Comparison of ENCODE assay signal across 19 cellular contexts in the genomic region with DNA sequence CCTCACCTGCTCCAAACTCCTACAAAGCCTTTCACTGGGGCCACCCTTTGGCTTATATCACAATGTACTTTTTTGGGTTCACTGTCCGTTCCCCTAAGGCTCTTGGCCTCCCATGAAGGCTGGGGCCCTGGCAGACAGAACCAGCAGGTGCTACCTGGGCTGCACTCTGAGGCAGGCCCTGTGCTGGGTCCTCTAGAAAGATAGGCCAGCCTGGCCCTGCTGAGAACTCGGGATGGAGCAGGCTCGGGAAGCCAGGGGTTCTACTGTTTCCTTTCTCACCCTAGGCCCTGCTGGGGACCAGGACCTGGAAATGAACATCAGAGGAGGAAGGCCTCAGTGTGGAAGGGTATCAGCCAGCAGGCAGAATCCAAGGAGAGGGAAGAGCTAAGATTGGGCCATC.
A peak's percentile ranks its signal among the peaks of the same experiment; 100 is the strongest.
DNase-seq lines count a peak whose midpoint lies in the region; ATAC-seq and TF ChIP-seq lines count a peak whose summit lies in the region.
"Had no signal": no experiment of that assay in that cellular context is flagged by ENCODE, and none has a peak within 500 bp of the region (broad histone marks: within the 10 kb centered on the region; RNA-seq: fewer than 3 reads in every experiment).

No MANE protein-coding gene starts in this region.

- H3K9me3 Mint-ChIP-seq in dendritic cell treated with granulocyte-macrophage colony-stimulating factor and Interleukin-4, amounts not matched to agents 40 ng/mL and 50 ng/mL, for 4 days = no peaks in the 10 kb centered on the region
- no peaks in the 10 kb centered on the region for H3K9me3 Mint-ChIP-seq in activated CD8-positive, alpha-beta T cell treated with anti-CD3 and anti-CD28 coated beads, Interleukin-2, amount 10 ng/mL, durations not matched to agents 7 days and 5 days (ENCODE audit: insufficient read depth)
- H3K9me3 Mint-ChIP-seq: CD14-positive monocyte, GM23338 had no signal

- no peak overlapping the region for H4K8ac ChIP-seq in neuronal stem cell (ENCODE audit: low read depth, low read length)

- H3K4me3 ChIP-seq in neuronal stem cell (ENCODE audit: low read length in 2 of 2) (no peak overlapping the region), vagina (no peak overlapping the region)
- H3K4me3 ChIP-seq: GM23338, K562 had no signal

- DNase-seq in Right ventricle myocardium superior (peak; percentile 20), left ventricle myocardium superior (no peak), neuronal stem cell (ENCODE audit: low spot score) (no peak), vagina (ENCODE audit: extremely low spot score in 2 of 2) (no peak), SIG-M5 (lab: John Stamatoyannopoulos, UW) (no peak), A172 (ENCODE audit: low spot score) (no peak)
- no peak for DNase-seq in activated CD8-positive, alpha-beta T cell treated with anti-CD3 and anti-CD28 coated beads, Interleukin-2, amount 10 ng/mL, durations not matched to agents 7 days and 5 days
- DNase-seq: DMS 273 treated with DMSO at 0.1 percent for 48 hours, GF-D8, NCI-H1417 treated with DMSO at 0.1 percent for 48 hours, NCI-H1930, NCI-H446 treated with DMSO at 0.1 percent for 48 hours, NCI-H748 treated with DMSO at 0.1 percent for 48 hours, SHP77 had no signal

- H3K4ac ChIP-seq in neuronal stem cell (ENCODE audit: low read length) = no peak overlapping the region

- no peaks in the 10 kb centered on the region for H3K36me3 ChIP-seq in neuronal stem cell (replicated peaks in 1 of 2; ENCODE audit: control insufficient read depth in 2 of 2, insufficient read depth in 2 of 2, low read length in 2 of 2)
- no peaks in the 10 kb centered on the region for H3K36me3 ChIP-seq in vagina

- H3K27me3 Mint-ChIP-seq in dendritic cell treated with granulocyte-macrophage colony-stimulating factor and Interleukin-4, amounts not matched to agents 40 ng/mL and 50 ng/mL, for 4 days = peaks cover 13% of the 10 kb centered on the region
- H3K27me3 Mint-ChIP-seq in activated CD8-positive, alpha-beta T cell treated with anti-CD3 and anti-CD28 coated beads, Interleukin-2, amount 10 ng/mL, durations not matched to agents 7 days and 5 days (ENCODE audit: low read depth) = no peaks in the 10 kb centered on the region

- no peak overlapping the region for H2BK120ac ChIP-seq in neuronal stem cell (ENCODE audit: low read depth, low read length)

- H2AK5ac ChIP-seq in neuronal stem cell (ENCODE audit: low read depth, low read length) = peak overlapping the region; percentile 38

- H3K4me1 ChIP-seq in neuronal stem cell (ENCODE audit: control insufficient read depth in 2 of 2, insufficient read depth in 1 of 2, low read depth in 1 of 2, low read length in 2 of 2) (peaks cover 19 to 34% of the 10 kb centered on the region in 2 donors), vagina (peaks cover 69% of the 10 kb centered on the region)

- no CpG with 5 or more reads among the region's 3 CpGs for WGBS in neuronal stem cell (ENCODE audit: extremely low coverage in 2 of 2, insufficient read length in 2 of 2, insufficient replicate concordance in 1 of 2), 2 donors

- ATAC-seq in Right ventricle myocardium superior (ENCODE audit: poor library complexity) = no peak
- ATAC-seq in left ventricle myocardium superior = no peak
- ATAC-seq in activated CD8-positive, alpha-beta T cell treated with anti-CD3 and anti-CD28 coated beads, Interleukin-2, amount 10 ng/mL, durations not matched to agents 7 days and 5 days = no peak
- ATAC-seq: GM23338, HCT116, K562 had no signal

- H3K27ac ChIP-seq in neuronal stem cell (replicated peaks; ENCODE audit: low read length) = no peak overlapping the region
- H3K27ac ChIP-seq in vagina = peak overlapping the region; percentile 79

- peaks cover 0 to 3% of the 10 kb centered on the region in 2 donors for H3K9me3 ChIP-seq in neuronal stem cell (replicated peaks in 1 of 2; ENCODE audit: control insufficient read depth in 2 of 2, insufficient read depth in 1 of 2, low read depth in 1 of 2, low read length in 2 of 2)
- no peaks in the 10 kb centered on the region for H3K9me3 ChIP-seq in vagina

- POLR2A ChIA-PET in activated CD8-positive, alpha-beta T cell treated with anti-CD3 and anti-CD28 coated beads, Interleukin-2, amount 10 ng/mL, durations not matched to agents 7 days and 5 days (lab: Charles Lee) = no interaction called here

- no peak overlapping the region for H3K4me3 Mint-ChIP-seq in dendritic cell treated with granulocyte-macrophage colony-stimulating factor and Interleukin-4, amounts not matched to agents 40 ng/mL and 50 ng/mL, for 4 days
- no peak overlapping the region for H3K4me3 Mint-ChIP-seq in activated CD8-positive, alpha-beta T cell treated with anti-CD3 and anti-CD28 coated beads, Interleukin-2, amount 10 ng/mL, durations not matched to agents 7 days and 5 days
- H3K4me3 Mint-ChIP-seq: GM23338 had no signal

- peaks cover 50% of the 10 kb centered on the region for H3K4me1 Mint-ChIP-seq in dendritic cell treated with granulocyte-macrophage colony-stimulating factor and Interleukin-4, amounts not matched to agents 40 ng/mL and 50 ng/mL, for 4 days (ENCODE audit: low read depth)
- peaks cover 17% of the 10 kb centered on the region for H3K4me1 Mint-ChIP-seq in activated CD8-positive, alpha-beta T cell treated with anti-CD3 and anti-CD28 coated beads, Interleukin-2, amount 10 ng/mL, durations not matched to agents 7 days and 5 days (ENCODE audit: low read depth)

- H3K36me3 Mint-ChIP-seq in dendritic cell treated with granulocyte-macrophage colony-stimulating factor and Interleukin-4, amounts not matched to agents 40 ng/mL and 50 ng/mL, for 4 days (ENCODE audit: low read depth) = no peaks in the 10 kb centered on the region
- no peaks in the 10 kb centered on the region for H3K36me3 Mint-ChIP-seq in activated CD8-positive, alpha-beta T cell treated with anti-CD3 and anti-CD28 coated beads, Interleukin-2, amount 10 ng/mL, durations not matched to agents 7 days and 5 days (ENCODE audit: low read depth)

- intact Hi-C loops in Right ventricle myocardium superior (cut with DNase I) = no loop called here
- intact Hi-C loops in left ventricle myocardium superior (cut with micrococcal nuclease) = no loop called here
- intact Hi-C loops in dendritic cell treated with granulocyte-macrophage colony-stimulating factor and Interleukin-4, amounts not matched to agents 40 ng/mL and 50 ng/mL, for 4 days (cut with micrococcal nuclease) = no loop called here
- intact Hi-C loops in vagina (cut with DNase I) = no loop called here

- no peaks in the 10 kb centered on the region for H3K79me1 ChIP-seq in neuronal stem cell (ENCODE audit: low read depth, low read length)

- TF ChIP-seq CTCF in vagina (IDR thresholded peaks at IDR 0.05) = no peak

- H2BK15ac ChIP-seq in neuronal stem cell (ENCODE audit: low read length) = peak overlapping the region; percentile 26

- no peak overlapping the region for H2BK5ac ChIP-seq in neuronal stem cell (ENCODE audit: low read length)

- H4K91ac ChIP-seq in neuronal stem cell (ENCODE audit: low read depth, low read length, poor library complexity) = peak overlapping the region; percentile 40

- no peak overlapping the region for H2BK12ac ChIP-seq in neuronal stem cell (ENCODE audit: low read length)

- no peak overlapping the region for H2AFZ ChIP-seq in neuronal stem cell (ENCODE audit: low read length)
- H2AFZ ChIP-seq: GM23338 had no signal

- H3K23ac ChIP-seq in neuronal stem cell (ENCODE audit: low read depth, low read length, poor library complexity) = no peak overlapping the region

- peak overlapping the region; percentile 26 for H3K27ac Mint-ChIP-seq in dendritic cell treated with granulocyte-macrophage colony-stimulating factor and Interleukin-4, amounts not matched to agents 40 ng/mL and 50 ng/mL, for 4 days
- no peak overlapping the region for H3K27ac Mint-ChIP-seq in activated CD8-positive, alpha-beta T cell treated with anti-CD3 and anti-CD28 coated beads, Interleukin-2, amount 10 ng/mL, durations not matched to agents 7 days and 5 days
- H3K27ac Mint-ChIP-seq: GM23338 had no signal

- no peak overlapping the region for H3K14ac ChIP-seq in neuronal stem cell (ENCODE audit: low read length)

- H3K9ac ChIP-seq in neuronal stem cell (ENCODE audit: low read depth, low read length, poor library complexity) = no peak overlapping the region

- H3K27me3 ChIP-seq in neuronal stem cell (ENCODE audit: control insufficient read depth in 3 of 3, insufficient read depth in 3 of 3, low read depth in 1 of 3, low read length in 3 of 3) (peaks cover 0 to 26% (median 0%) of the 10 kb centered on the region in 3 experiments), vagina (no peaks in the 10 kb centered on the region)

- no peak overlapping the region for H3K4me2 ChIP-seq in neuronal stem cell (ENCODE audit: insufficient read depth, low read length, poor library complexity, severe bottlenecking)
- H3K4me2 ChIP-seq: GM23338 had no signal

- CTCF ChIA-PET in activated CD8-positive, alpha-beta T cell treated with anti-CD3 and anti-CD28 coated beads, Interleukin-2, amount 10 ng/mL, durations not matched to agents 7 days and 5 days (lab: Charles Lee) = interaction anchor here (1.0 kb wide), 1 partner anchor 14 kb away, joined by 5 read pairs; no protein-coding TSS in a partner anchor

- no peak overlapping the region for H3K18ac ChIP-seq in neuronal stem cell (ENCODE audit: low read length)

- TF ChIP-seq POLR2A in vagina (IDR thresholded peaks at IDR 0.05) = no peak
